Comparison of ENCODE assay signal across 35 cellular contexts in genomic region chr1:10520497-10520896, GRCh38.
"Had no signal": no experiment of that assay in that cellular context is flagged by ENCODE, and none has a peak within 500 bp of the region (broad histone marks: within the 10 kb centered on the region; RNA-seq: fewer than 3 reads in every experiment).

No MANE protein-coding gene starts in this region.

- H3K4me3 ChIP-seq: Peyer's patch had no signal

- H3K27ac Mint-ChIP-seq: activated CD4-positive, alpha-beta T cell treated with anti-CD3 and anti-CD28 coated beads for 36 hours; activated CD4-positive, alpha-beta T cell treated with anti-CD3 and anti-CD28 coated beads, Interleukin-2, amount 10 ng/mL, durations not matched to agents 7 days and 5 days; activated CD8-positive, alpha-beta T cell treated with anti-CD3 and anti-CD28 coated beads, Interleukin-2, amount 10 ng/mL, durations not matched to agents 7 days and 5 days; activated naive CD4-positive, alpha-beta T cell treated with anti-CD3 and anti-CD28 coated beads, Interleukin-2, amount 10 ng/mL, durations not matched to agents 7 days and 5 days; activated naive CD8-positive, alpha-beta T cell; activated naive CD8-positive, alpha-beta T cell treated with anti-CD3 and anti-CD28 coated beads, Interleukin-2, amount 50 U/mL, for 24 hours; activated T-helper 1 cell treated with anti-CD3 and anti-CD28 coated beads, Interleukin-12 subunit alpha, Interleukin-12 subunit beta, Interleukin-2, Interleukin-4 antibody, amounts not matched to agents 30 ng/mL and 10 ng/mL and 1 ng/mL, durations not matched to agents 14 hours and 24 hours and 36 hours; brain; T-helper 1 cell treated with Interleukin-12 subunit alpha and Interleukin-12 subunit beta and Interleukin-4 antibody, amounts not matched to agents 30 μg/mL and 1 μg/mL, for 36 hours; WTC11 had no signal

- H3K36me3 ChIP-seq: Peyer's patch had no signal

- H3K4me3 Mint-ChIP-seq: activated CD4-positive, alpha-beta T cell treated with anti-CD3 and anti-CD28 coated beads for 36 hours; activated CD4-positive, alpha-beta T cell treated with anti-CD3 and anti-CD28 coated beads, Interleukin-2, amount 10 ng/mL, durations not matched to agents 7 days and 5 days; activated CD8-positive, alpha-beta T cell treated with anti-CD3 and anti-CD28 coated beads, Interleukin-2, amount 10 ng/mL, durations not matched to agents 7 days and 5 days; activated naive CD4-positive, alpha-beta T cell treated with anti-CD3 and anti-CD28 coated beads, Interleukin-2, amount 10 ng/mL, durations not matched to agents 7 days and 5 days; activated naive CD8-positive, alpha-beta T cell; activated naive CD8-positive, alpha-beta T cell treated with anti-CD3 and anti-CD28 coated beads, Interleukin-2, amount 50 U/mL, for 24 hours; activated T-cell treated with anti-CD3 and anti-CD28 coated beads, Interleukin-2, amount 50 U/mL, for 4 hours; activated T-helper 1 cell treated with anti-CD3 and anti-CD28 coated beads, Interleukin-12 subunit alpha, Interleukin-12 subunit beta, Interleukin-2, Interleukin-4 antibody, amounts not matched to agents 30 ng/mL and 10 ng/mL and 1 ng/mL, durations not matched to agents 14 hours and 24 hours and 36 hours; brain; T-helper 1 cell treated with Interleukin-12 subunit alpha and Interleukin-12 subunit beta and Interleukin-4 antibody, amounts not matched to agents 30 μg/mL and 1 μg/mL, for 36 hours; T-helper 2 cell treated with Interferon-gamma antibody and Interleukin-4, amounts not matched to agents 5 μg/mL and 100 μg/mL, for 36 hours; WTC11 had no signal

- H3K36me3 Mint-ChIP-seq: brain had no signal

- ATAC-seq: activated CD4-positive, alpha-beta T cell treated with anti-CD3 and anti-CD28 coated beads for 36 hours; activated CD4-positive, CD25-positive, alpha-beta regulatory T cell treated with anti-CD3 and anti-CD28 coated beads, Interleukin-2, amount 50 U/mL, for 24 hours; activated CD8-positive, alpha-beta T cell treated with anti-CD3 and anti-CD28 coated beads, Interleukin-2, amount 10 ng/mL, durations not matched to agents 7 days and 5 days; activated naive CD8-positive, alpha-beta T cell treated with anti-CD3 and anti-CD28 coated beads, Interleukin-2, amount 50 U/mL, for 24 hours; activated T-cell treated with anti-CD3 and anti-CD28 coated beads, Interleukin-2, amount 50 U/mL, for 4 hours; PC-3; Right ventricle myocardium inferior; WTC11 had no signal

- H3K27ac ChIP-seq: KMS-11, Peyer's patch, RWPE1 had no signal

- H3K9me3 Mint-ChIP-seq: activated CD4-positive, alpha-beta T cell treated with anti-CD3 and anti-CD28 coated beads, Interleukin-2, amount 10 ng/mL, durations not matched to agents 7 days and 5 days; activated naive CD4-positive, alpha-beta T cell treated with anti-CD3 and anti-CD28 coated beads, Interleukin-2, amount 10 ng/mL, durations not matched to agents 7 days and 5 days; activated naive CD8-positive, alpha-beta T cell treated with anti-CD3 and anti-CD28 coated beads, Interleukin-2, amount 50 U/mL, for 24 hours; activated T-cell treated with anti-CD3 and anti-CD28 coated beads, Interleukin-2, amount 50 U/mL, for 4 hours; activated T-helper 1 cell treated with anti-CD3 and anti-CD28 coated beads, Interleukin-12 subunit alpha, Interleukin-12 subunit beta, Interleukin-2, Interleukin-4 antibody, amounts not matched to agents 30 ng/mL and 10 ng/mL and 1 ng/mL, durations not matched to agents 14 hours and 24 hours and 36 hours; brain; T-helper 1 cell treated with Interleukin-12 subunit alpha and Interleukin-12 subunit beta and Interleukin-4 antibody, amounts not matched to agents 30 μg/mL and 1 μg/mL, for 36 hours; T-helper 2 cell treated with Interferon-gamma antibody and Interleukin-4, amounts not matched to agents 5 μg/mL and 100 μg/mL, for 36 hours; WTC11 had no signal

- DNase-seq: activated CD4-positive, alpha-beta T cell treated with anti-CD3 and anti-CD28 coated beads for 36 hours; activated CD4-positive, alpha-beta T cell treated with anti-CD3 and anti-CD28 coated beads, Interleukin-2, amount 10 ng/mL, durations not matched to agents 7 days and 5 days; activated CD4-positive, alpha-beta T cell treated with anti-CD3 and anti-CD28 coated beads, Interleukin-2, amount 50 U/mL, for 48 hours; activated CD8-positive, alpha-beta memory T cell treated with anti-CD3 and anti-CD28 coated beads, Interleukin-2, amount 50 U/mL, for 4 hours; activated CD8-positive, alpha-beta T cell treated with anti-CD3 and anti-CD28 coated beads, Interleukin-2, amount 10 ng/mL, durations not matched to agents 7 days and 5 days; activated effector memory CD4-positive, alpha-beta T cell treated with Interleukin-2 at 50 U/mL for 16 hours; activated naive CD4-positive, alpha-beta T cell treated with anti-CD3 and anti-CD28 coated beads, Interleukin-2, amount 10 ng/mL, durations not matched to agents 7 days and 5 days; activated naive CD8-positive, alpha-beta T cell treated with anti-CD3 and anti-CD28 coated beads, Interleukin-2, amount 50 U/mL, for 24 hours; activated T-cell treated with anti-CD3 and anti-CD28 coated beads for 4 hours; activated T-cell treated with anti-CD3 and anti-CD28 coated beads, Interleukin-2, amount 50 U/mL, for 4 hours; anterior cingulate cortex; central memory CD4-positive, alpha-beta T cell; NCI-H1092 treated with DMSO at 0.1 percent for 48 hours; NCI-H1417; NCI-H146; NCI-H187; NCI-H2029 treated with DMSO at 0.1 percent for 48 hours; NCI-H2107; NCI-H510A; NCI-H526; NCI-H748 treated with DMSO at 0.1 percent for 48 hours; NK-92 treated with Interleukin-12 subunit alpha and Interleukin-12 subunit beta, amount 100 ng/mL, for 24 hours; PC-3; Peyer's patch; SIG-M5 had no signal

- H3K27me3 Mint-ChIP-seq: activated CD4-positive, alpha-beta T cell treated with anti-CD3 and anti-CD28 coated beads for 36 hours; activated CD4-positive, alpha-beta T cell treated with anti-CD3 and anti-CD28 coated beads, Interleukin-2, amount 10 ng/mL, durations not matched to agents 7 days and 5 days; activated naive CD4-positive, alpha-beta T cell treated with anti-CD3 and anti-CD28 coated beads, Interleukin-2, amount 10 ng/mL, durations not matched to agents 7 days and 5 days; activated naive CD8-positive, alpha-beta T cell; activated naive CD8-positive, alpha-beta T cell treated with anti-CD3 and anti-CD28 coated beads, Interleukin-2, amount 50 U/mL, for 24 hours; brain had no signal

- H3K27me3 ChIP-seq: Peyer's patch had no signal

- H3K4me1 ChIP-seq: Peyer's patch had no signal

- H3K9ac ChIP-seq: KMS-11 had no signal

- H3K9me3 ChIP-seq: Peyer's patch had no signal
